ENCODE assay signal across 19 cellular contexts in genomic region chr16:69003500-69003899, GRCh38.
A peak's percentile ranks its signal among the peaks of the same experiment; 100 is the strongest.
DNase-seq lines count a peak whose midpoint lies in the region; ATAC-seq, FAIRE-seq and TF ChIP-seq lines count a peak whose summit lies in the region.
"Had no signal": no experiment of that assay in that cellular context is flagged by ENCODE, and none has a peak within 500 bp of the region (broad histone marks: within the 10 kb centered on the region; RNA-seq: fewer than 3 reads in every experiment).

No MANE protein-coding gene starts in this region.

- POLR2A ChIA-PET in K562 (lab: Yijun Ruan, JAX) = no interaction called here

- H2AFZ ChIP-seq in K562 (ENCODE audit: low read depth, low read length) = no peak overlapping the region
- H2AFZ ChIP-seq: GM23248 had no signal

- 5% methylated on average over 1 of the region's 1 CpG for WGBS in K562 (ENCODE audit: insufficient coverage, low coverage, missing lambda C conversion rate)
- 77% methylated on average over 1 of the region's 1 CpG for WGBS in right cardiac atrium
- 70 to 79% methylated on average over 1 of the region's 1 CpG for WGBS in transverse colon (ENCODE audit: low coverage in 1 of 2), 2 donors

- H4K20me1 ChIP-seq in K562 (replicated peaks; ENCODE audit: control insufficient read depth, insufficient read depth, low read length) = no peaks in the 10 kb centered on the region

- CTCF ChIA-PET in K562 (lab: Yijun Ruan, JAX; ENCODE audit: low intra/inter-chr PET ratio) = no interaction called here

- TF ChIP-seq CTCF in K562 (IDR thresholded peaks at IDR 0.05 in 2 of 3, conservative IDR thresholded peaks at IDR 0.05 in 1 of 3; ENCODE audit: insufficient read depth in 2 of 3, low read depth in 1 of 3, low read length in 3 of 3) (no peak), omental fat pad (IDR thresholded peaks at IDR 0.05) (no peak), transverse colon (IDR thresholded peaks at IDR 0.05) (no peak)

- H3K4me3 ChIP-seq in K562 (no peak overlapping the region), right cardiac atrium (ENCODE audit: low read length) (no peak overlapping the region), transverse colon (no peak overlapping the region)
- H3K4me3 ChIP-seq: GM23248, SJSA1 had no signal

- in situ Hi-C loops in K562 (cut with MboI) (no loop called here), transverse colon (cut with MboI; ENCODE audit: low pct_ligation_motif_present in 1 of 4, low pct_unique_long_range_greater_than_20kb in 1 of 4, low sequenced_read_pairs in 3 of 4) (no loop called here)

- no peaks in the 10 kb centered on the region for H3K27me3 ChIP-seq in K562 (ENCODE audit: control insufficient read depth in 2 of 2, insufficient read depth in 2 of 2, low read length in 2 of 2)
- H3K27me3 ChIP-seq in right cardiac atrium (ENCODE audit: control insufficient read depth, insufficient read depth) = no peaks in the 10 kb centered on the region
- no peaks in the 10 kb centered on the region for H3K27me3 ChIP-seq in transverse colon
- H3K27me3 ChIP-seq: SJSA1 had no signal

- BruUV-seq in K562 (replicated peaks; lab: Mats Ljungman, UMichigan) = no TSS peak

- no peak for ATAC-seq in K562
- ATAC-seq in omental fat pad (ENCODE audit: low FRiP score) = no peak
- ATAC-seq in right cardiac atrium = no peak

- H3K4me1 ChIP-seq in K562 (replicated peaks in 1 of 2; ENCODE audit: control insufficient read depth in 2 of 2, insufficient read depth in 2 of 2, low read length in 2 of 2) (peaks cover 0 to 2% of the 10 kb centered on the region in 2 experiments; a peak in 2 of 5 replicates), right cardiac atrium (ENCODE audit: control insufficient read depth, insufficient read depth, low read length) (no peaks in the 10 kb centered on the region), transverse colon (no peaks in the 10 kb centered on the region)
- H3K4me1 ChIP-seq: SJSA1 had no signal

- intact Hi-C loops in K562 (cut with micrococcal nuclease) (no loop called here), right cardiac atrium (cut with DNase I) (no loop called here), transverse colon (cut with DNase I; ENCODE audit: low total_unique reads) (no loop called here)

- H3K27ac ChIP-seq in K562 (ENCODE audit: extremely low read depth, low read depth, low read length) (no peak overlapping the region), right cardiac atrium (ENCODE audit: low read length) (no peak overlapping the region), transverse colon (no peak overlapping the region)
- H3K27ac ChIP-seq: GM23248, HL-60, KMS-11, SJSA1 had no signal

- no peaks in the 10 kb centered on the region for H3K79me2 ChIP-seq in K562 (ENCODE audit: control insufficient read depth, insufficient read depth, low read length)

- H3K9me3 ChIP-seq in K562 (replicated peaks; ENCODE audit: control insufficient read depth, insufficient read depth, low read depth, low read length) (no peaks in the 10 kb centered on the region), right cardiac atrium (ENCODE audit: control insufficient read depth, low read length) (no peaks in the 10 kb centered on the region), transverse colon (no peaks in the 10 kb centered on the region)

- FAIRE-seq in K562 (lab: Jason Lieb, UNC) = no peak

- TF ChIP-seq POLR2A in K562 (conservative IDR thresholded peaks at IDR 0.05) (no peak), transverse colon (IDR thresholded peaks at IDR 0.05) (no peak)

- no peaks in the 10 kb centered on the region for H3K36me3 ChIP-seq in K562 (ENCODE audit: control insufficient read depth, insufficient read depth, low read length)
- no peaks in the 10 kb centered on the region for H3K36me3 ChIP-seq in transverse colon
- H3K36me3 ChIP-seq: SJSA1 had no signal

- no peaks in the 10 kb centered on the region for H3K9me1 ChIP-seq in K562 (ENCODE audit: control insufficient read depth, insufficient read depth, low read length)

- TF ChIP-seq RAD21 in K562 (CRISPR knock-in tag; conservative IDR thresholded peaks at IDR 0.05 in 1 of 2, IDR thresholded peaks at IDR 0.05 in 1 of 2) = no peak

- no peak overlapping the region for H3K4me2 ChIP-seq in K562 (ENCODE audit: insufficient read depth, low read length)
- H3K4me2 ChIP-seq: KMS-11 had no signal

- no peak for TF ChIP-seq EP300 in K562 (IDR thresholded peaks at IDR 0.05; ENCODE audit: low read length)
- TF ChIP-seq EP300 in transverse colon (IDR thresholded peaks at IDR 0.05; ENCODE audit: low read depth) = no peak

- H3K9ac ChIP-seq in K562 (ENCODE audit: insufficient read depth in 1 of 2, low read depth in 2 of 2, low read length in 2 of 2) = no peak overlapping the region
- H3K9ac ChIP-seq: GM23248, KMS-11 had no signal

- DNase-seq in NCI-H82 (lab: John Stamatoyannopoulos, UW) (peak; percentile 0), NCI-H82 treated with DMSO at 0.1 percent for 48 hours (lab: John Stamatoyannopoulos, UW; ENCODE audit: unreplicated experiment) (no peak), M059J (ENCODE audit: low read depth) (peak; percentile 38), K562 (ENCODE audit: extremely low read depth in 1 of 4, low spot score in 3 of 4) (no peak), omental fat pad (ENCODE audit: low spot score) (no peak), right cardiac atrium (no peak), transverse colon (no peak)
- DNase-seq: AML-193, DMS79 treated with DMSO at 0.1 percent for 48 hours, GF-D8, GM23248, MV-4-11, NCI-H1436 treated with DMSO at 0.1 percent for 48 hours, NCI-H2081 treated with DMSO at 0.1 percent for 48 hours, NCI-H446 treated with DMSO at 0.1 percent for 48 hours, NCI-H774 had no signal

TF ChIP-seq in K562, 482 proteins besides CTCF, POLR2A, EP300 and RAD21:
- no peak for TF ChIP-seq ZNF146 (CRISPR knock-in tag; IDR thresholded peaks at IDR 0.05; ENCODE audit: unreplicated experiment)
- TF ChIP-seq ZNF699 (CRISPR knock-in tag; IDR thresholded peaks at IDR 0.05; ENCODE audit: insufficient replicate concordance) = no peak
- TF ChIP-seq MYNN (IDR thresholded peaks at IDR 0.05) = no peak
- no peak for TF ChIP-seq MYNN (CRISPR knock-in tag; IDR thresholded peaks at IDR 0.05)
- no peak for TF ChIP-seq POLR3A (IDR thresholded peaks at IDR 0.05; ENCODE audit: borderline replicate concordance, extremely low read depth, insufficient read depth, insufficient read length)
- peak; percentile 70 for TF ChIP-seq ZFP36 (IDR thresholded peaks at IDR 0.05; ENCODE audit: low read depth, low read length, partially characterized antibody)
- TF ChIP-seq ZNF75A (CRISPR knock-in tag; IDR thresholded peaks at IDR 0.05) = no peak

Comparison
In these comparisons a context has a peak if more than half of its experiments do, and no peak if none do; other contexts are left out.
1. DNase-seq: peak in NCI-H82 (single experiment) and M059J (single experiment); none in NCI-H82 treated with DMSO at 0.1 percent for 48 hours (single experiment), K562 (0 of 4), omental fat pad (single experiment), right cardiac atrium (0 of 3) and transverse colon (single experiment).